In genomic region chr3:16828815-16829214, GRCh38 we compare ENCODE assay signal across 8 cellular contexts. TPM values are rescaled to one million over a fixed set of nuclear protein-coding genes. Genes with fewer than 3 reads are reported as not detected.
DNase-seq lines count a peak whose midpoint lies in the region; ATAC-seq and TF ChIP-seq lines count a peak whose summit lies in the region.

No MANE protein-coding gene starts in this region.

- no peaks in the 10 kb centered on the region for H3K9me3 Mint-ChIP-seq in stimulated activated naive CD8-positive, alpha-beta T cell treated with anti-CD3 and anti-CD28 coated beads, Interleukin-15, amount 100 ng/mL, for 72 hours

- H3K27me3 Mint-ChIP-seq in stimulated activated naive CD8-positive, alpha-beta T cell treated with anti-CD3 and anti-CD28 coated beads, Interleukin-15, amount 100 ng/mL, for 72 hours: no peaks in the 10 kb centered on the region

- TF ChIP-seq CTCF in 22Rv1 (IDR thresholded peaks at IDR 0.05) (peak; percentile 61), GM12873 (IDR thresholded peaks at IDR 0.05; ENCODE audit: insufficient read depth, low read depth, low read length, missing control alignments) (peak; percentile 66)

- DNase-seq in LHCN-M2 (ENCODE audit: low read depth) (peak; percentile 32), foreskin melanocyte (peak; percentile 67)
- DNase-seq in activated CD8-positive, alpha-beta memory T cell treated with anti-CD3 and anti-CD28 coated beads, Interleukin-2, amount 50 U/mL, for 4 hours: peak; percentile 55
- DNase-seq in stimulated activated naive CD8-positive, alpha-beta T cell treated with anti-CD3 and anti-CD28 coated beads, Interleukin-15, amount 100 ng/mL, for 72 hours: peak; percentile 43 to 54

- H3K4me3 Mint-ChIP-seq in stimulated activated naive CD8-positive, alpha-beta T cell treated with anti-CD3 and anti-CD28 coated beads, Interleukin-15, amount 100 ng/mL, for 72 hours: no peak overlapping the region

- peaks cover 18% of the 10 kb centered on the region for H3K4me1 Mint-ChIP-seq in stimulated activated naive CD8-positive, alpha-beta T cell treated with anti-CD3 and anti-CD28 coated beads, Interleukin-15, amount 100 ng/mL, for 72 hours

- no peak overlapping the region for H3K27ac Mint-ChIP-seq in stimulated activated naive CD8-positive, alpha-beta T cell treated with anti-CD3 and anti-CD28 coated beads, Interleukin-15, amount 100 ng/mL, for 72 hours

- peak; percentile 51 for ATAC-seq in stimulated activated naive CD8-positive, alpha-beta T cell treated with anti-CD3 and anti-CD28 coated beads, Interleukin-15, amount 100 ng/mL, for 72 hours
- ATAC-seq in GM19035 (IDR thresholded peaks at IDR 0.05; ENCODE audit: unreplicated experiment) (no peak), GM21528 (IDR thresholded peaks at IDR 0.05; ENCODE audit: low FRiP score, unreplicated experiment) (no peak)

- H3K27ac ChIP-seq in 22Rv1: no peak overlapping the region

RNA-seq across cellular contexts. Expression of gene PLCL2, which starts 55.9 kb away (rescaled TPM):
- not detected in 2 replicates for total RNA-seq in LHCN-M2 (2014; rRNA removed)
- 0.02 TPM for polyA plus RNA-seq in LHCN-M2 (2012)
